17 cellular contexts compared by ENCODE assay signal in the genomic region with DNA sequence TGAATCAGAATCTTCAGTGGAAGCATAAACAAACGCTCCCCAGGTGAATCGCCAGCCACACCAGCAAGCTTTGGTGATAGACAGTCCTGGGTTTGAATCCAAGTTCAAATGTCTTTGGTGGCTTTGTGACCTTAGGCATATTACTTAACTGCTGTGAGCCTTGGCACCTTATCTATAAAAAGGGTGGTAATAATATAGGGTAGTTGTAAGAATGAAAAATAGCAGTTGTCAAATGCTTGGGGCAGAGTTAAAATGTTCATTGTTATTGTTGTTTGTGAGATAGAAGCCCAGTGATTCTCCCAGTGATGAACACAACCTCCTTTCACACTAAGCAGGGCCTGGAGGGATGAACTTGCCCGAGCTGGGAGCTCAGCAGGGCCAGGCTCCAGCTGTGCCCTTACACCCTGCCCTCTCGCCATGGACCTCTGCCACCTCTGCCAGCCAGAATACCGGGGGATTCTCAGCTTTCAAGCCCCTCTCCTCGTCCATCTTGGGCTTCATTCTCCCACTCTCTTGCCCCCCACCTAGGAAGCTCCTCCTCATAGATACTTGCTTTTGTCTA. TPM values are rescaled to one million over a fixed set of nuclear protein-coding genes. Genes with fewer than 3 reads are reported as not detected.
A peak's percentile ranks its signal among the peaks of the same experiment; 100 is the strongest.
DNase-seq lines count a peak whose midpoint lies in the region; ATAC-seq, FAIRE-seq and TF ChIP-seq lines count a peak whose summit lies in the region.
"Had no signal": no experiment of that assay in that cellular context is flagged by ENCODE, and none has a peak within 500 bp of the region (broad histone marks: within the 10 kb centered on the region; RNA-seq: fewer than 3 reads in every experiment).

No MANE protein-coding gene starts in this region.

- TF ChIP-seq POLR2A in upper lobe of left lung (IDR thresholded peaks at IDR 0.05): no peak

- H3K27me3 ChIP-seq in astrocyte (ENCODE audit: insufficient read depth, low read length) (no peaks in the 10 kb centered on the region), neuronal stem cell (ENCODE audit: control insufficient read depth in 3 of 3, insufficient read depth in 3 of 3, low read depth in 1 of 3, low read length in 3 of 3) (peaks cover 0 to 19% (median 0%) of the 10 kb centered on the region in 3 experiments), upper lobe of left lung (no peaks in the 10 kb centered on the region)
- H3K27me3 ChIP-seq: cardiac muscle cell, ovary, uterus had no signal

- H3K18ac ChIP-seq in neuronal stem cell (ENCODE audit: low read length): peak overlapping the region; percentile 44

- no peak overlapping the region for H2AK5ac ChIP-seq in neuronal stem cell (ENCODE audit: low read depth, low read length)

- no peak overlapping the region for H2BK12ac ChIP-seq in neuronal stem cell (ENCODE audit: low read length)

- no peaks in the 10 kb centered on the region for H3K36me3 ChIP-seq in astrocyte (ENCODE audit: insufficient read depth, low read length)
- no peaks in the 10 kb centered on the region for H3K36me3 ChIP-seq in neuronal stem cell (replicated peaks in 1 of 2; ENCODE audit: control insufficient read depth in 2 of 2, insufficient read depth in 2 of 2, low read length in 2 of 2)
- H3K36me3 ChIP-seq in upper lobe of left lung: no peaks in the 10 kb centered on the region
- H3K36me3 ChIP-seq: cardiac muscle cell, ovary, uterus had no signal

- no peaks in the 10 kb centered on the region for H3K9me3 ChIP-seq in astrocyte (ENCODE audit: insufficient read depth, low read depth, low read length)
- H3K9me3 ChIP-seq in neuronal stem cell (replicated peaks in 1 of 2; ENCODE audit: control insufficient read depth in 2 of 2, insufficient read depth in 1 of 2, low read depth in 1 of 2, low read length in 2 of 2): no peaks in the 10 kb centered on the region
- no peaks in the 10 kb centered on the region for H3K9me3 ChIP-seq in upper lobe of left lung
- H3K9me3 ChIP-seq: ovary, uterus had no signal

- ATAC-seq in upper lobe of left lung (ENCODE audit: low FRiP score in 2 of 2): no peak
- ATAC-seq in HG02623 (IDR thresholded peaks at IDR 0.05; ENCODE audit: unreplicated experiment): no peak
- ATAC-seq in activated naive CD4-positive, alpha-beta T cell treated with anti-CD3 and anti-CD28 coated beads, Interleukin-2, amount 50 U/mL, for 72 hours: no peak
- ATAC-seq: WTC11 had no signal

- no peak for TF ChIP-seq EP300 in upper lobe of left lung (IDR thresholded peaks at IDR 0.05)

- no peak overlapping the region for H3K27ac Mint-ChIP-seq in astrocyte (ENCODE audit: unreplicated experiment)
- no peak overlapping the region for H3K27ac Mint-ChIP-seq in activated naive CD4-positive, alpha-beta T cell treated with anti-CD3 and anti-CD28 coated beads, Interleukin-2, amount 50 U/mL, for 72 hours
- H3K27ac Mint-ChIP-seq: activated naive CD4-positive, alpha-beta T cell treated with anti-CD3 and anti-CD28 coated beads for 36 hours; CD4-positive, CD25-positive, alpha-beta regulatory T cell; WTC11 had no signal

- H3K79me1 ChIP-seq in neuronal stem cell (ENCODE audit: low read depth, low read length): no peaks in the 10 kb centered on the region

- no peak overlapping the region for H2BK5ac ChIP-seq in neuronal stem cell (ENCODE audit: low read length)

- H2BK15ac ChIP-seq in neuronal stem cell (ENCODE audit: low read length): no peak overlapping the region

- H3K4me3 Mint-ChIP-seq in astrocyte (ENCODE audit: unreplicated experiment): no peak overlapping the region
- H3K4me3 Mint-ChIP-seq: activated naive CD4-positive, alpha-beta T cell treated with anti-CD3 and anti-CD28 coated beads for 36 hours; WTC11 had no signal

- no peak for FAIRE-seq in astrocyte (lab: Jason Lieb, UNC)

- TF ChIP-seq CTCF in astrocyte (IDR thresholded peaks at IDR 0.05; ENCODE audit: insufficient read depth, low read depth, low read length) (no peak), upper lobe of left lung (IDR thresholded peaks at IDR 0.05) (no peak)

- no peak overlapping the region for H4K8ac ChIP-seq in neuronal stem cell (ENCODE audit: low read depth, low read length)

- no peaks in the 10 kb centered on the region for H4K20me1 ChIP-seq in astrocyte (ENCODE audit: insufficient read depth, low read length)

- H2AFZ ChIP-seq in astrocyte (ENCODE audit: low read depth, low read length) (peak overlapping the region; percentile 32), neuronal stem cell (ENCODE audit: low read length) (no peak overlapping the region)

- H3K27me3 Mint-ChIP-seq in astrocyte (ENCODE audit: low read depth, unreplicated experiment): peaks cover 3% of the 10 kb centered on the region

- H3K27ac ChIP-seq in astrocyte (ENCODE audit: low read depth, low read length): peak overlapping the region; percentile 49
- no peak overlapping the region for H3K27ac ChIP-seq in neuronal stem cell (replicated peaks; ENCODE audit: low read length)
- peak overlapping the region; percentile 52 to 99 (median 60) for H3K27ac ChIP-seq in upper lobe of left lung
- H3K27ac ChIP-seq: cardiac muscle cell, ovary had no signal

- WGBS in neuronal stem cell (ENCODE audit: extremely low coverage in 2 of 2, insufficient read length in 2 of 2, insufficient replicate concordance in 1 of 2), 2 donors: no CpG with 5 or more reads among the region's 6 CpGs
- WGBS in upper lobe of left lung, 2 donors: 73 to 86% methylated on average over 6 of the region's 6 CpGs

- H3K14ac ChIP-seq in neuronal stem cell (ENCODE audit: low read length): no peak overlapping the region

- H4K91ac ChIP-seq in neuronal stem cell (ENCODE audit: low read depth, low read length, poor library complexity): no peak overlapping the region

- no peak overlapping the region for H3K4ac ChIP-seq in neuronal stem cell (ENCODE audit: low read length)

- H3K36me3 Mint-ChIP-seq in astrocyte (ENCODE audit: low read depth, unreplicated experiment): no peaks in the 10 kb centered on the region
- H3K36me3 Mint-ChIP-seq in activated naive CD4-positive, alpha-beta T cell treated with anti-CD3 and anti-CD28 coated beads, Interleukin-2, amount 50 U/mL, for 72 hours: no peaks in the 10 kb centered on the region
- H3K36me3 Mint-ChIP-seq: CD4-positive, CD25-positive, alpha-beta regulatory T cell; WTC11 had no signal

- H3K4me2 ChIP-seq in astrocyte (ENCODE audit: low read length) (peak overlapping the region; percentile 37), neuronal stem cell (ENCODE audit: insufficient read depth, low read length, poor library complexity, severe bottlenecking) (no peak overlapping the region)

- H3K79me2 ChIP-seq in astrocyte (ENCODE audit: insufficient read depth, low read length): no peaks in the 10 kb centered on the region

- H2BK120ac ChIP-seq in neuronal stem cell (ENCODE audit: low read depth, low read length): no peak overlapping the region

- peaks cover 2% of the 10 kb centered on the region for H3K4me1 Mint-ChIP-seq in astrocyte (ENCODE audit: low read depth, unreplicated experiment)

- DNase-seq in astrocyte (ENCODE audit: low read depth) (no peak), foreskin melanocyte (peak; percentile 63), neuronal stem cell (ENCODE audit: low spot score) (no peak), upper lobe of left lung (no peak)
- DNase-seq in activated T-cell treated with anti-CD3 and anti-CD28 coated beads, Interleukin-2, amount 50 U/mL, for 48 hours: no peak
- no peak for DNase-seq in activated naive CD4-positive, alpha-beta T cell treated with anti-CD3 and anti-CD28 coated beads, Interleukin-2, amount 50 U/mL, for 72 hours (ENCODE audit: low spot score in 2 of 2)
- DNase-seq: activated naive CD4-positive, alpha-beta T cell treated with anti-CD3 and anti-CD28 coated beads for 36 hours; CD4-positive, CD25-positive, alpha-beta regulatory T cell; NCI-H1105 treated with DMSO at 0.1 percent for 48 hours; NCI-H510A; ovary; SW 1271; uterus had no signal

- H3K4me3 ChIP-seq in astrocyte (ENCODE audit: insufficient read depth, low read depth, low read length) (no peak overlapping the region), neuronal stem cell (ENCODE audit: low read length in 2 of 2) (no peak overlapping the region), upper lobe of left lung (no peak overlapping the region)
- H3K4me3 ChIP-seq: cardiac muscle cell, ovary, uterus had no signal

- peaks cover 4% of the 10 kb centered on the region for H3K4me1 ChIP-seq in astrocyte (ENCODE audit: insufficient read depth, low read length)
- peaks cover 0 to 9% of the 10 kb centered on the region in 2 donors for H3K4me1 ChIP-seq in neuronal stem cell (ENCODE audit: control insufficient read depth in 2 of 2, insufficient read depth in 1 of 2, low read depth in 1 of 2, low read length in 2 of 2)
- peaks cover 28 to 39% (median 30%) of the 10 kb centered on the region in 4 donors for H3K4me1 ChIP-seq in upper lobe of left lung
- H3K4me1 ChIP-seq: uterus had no signal

- H3K23ac ChIP-seq in neuronal stem cell (ENCODE audit: low read depth, low read length, poor library complexity): no peak overlapping the region

- H3K9me3 Mint-ChIP-seq in astrocyte (ENCODE audit: unreplicated experiment): no peaks in the 10 kb centered on the region
- H3K9me3 Mint-ChIP-seq in activated naive CD4-positive, alpha-beta T cell treated with anti-CD3 and anti-CD28 coated beads, Interleukin-2, amount 50 U/mL, for 72 hours: no peaks in the 10 kb centered on the region
- H3K9me3 Mint-ChIP-seq: activated naive CD4-positive, alpha-beta T cell treated with anti-CD3 and anti-CD28 coated beads for 36 hours; CD4-positive, CD25-positive, alpha-beta regulatory T cell; WTC11 had no signal

- H3K9ac ChIP-seq in astrocyte (ENCODE audit: low read length) (no peak overlapping the region), neuronal stem cell (ENCODE audit: low read depth, low read length, poor library complexity) (no peak overlapping the region)

RNA-seq across cellular contexts. Expression of a gene that starts 6.1 kb away (rescaled TPM):
- total RNA-seq in astrocyte: 34.8 and 37.2 TPM in 2 replicates
- 10.4 TPM for polyA plus RNA-seq in neuronal stem cell (2013, experiment 1 of 2)
- 10.7 TPM for polyA plus RNA-seq in neuronal stem cell (2013, experiment 2 of 2)
- total RNA-seq in upper lobe of left lung: 100 to 1,000 TPM; 112 to 359 (median 236) TPM
- total RNA-seq in activated naive CD4-positive, alpha-beta T cell treated with anti-CD3 and anti-CD28 coated beads, Interleukin-2, amount 50 U/mL, for 72 hours: 10 to 100 TPM; 46.1 to 47.5 TPM

RNA-seq across cellular contexts. Expression of a gene that starts 28.1 kb away (rescaled TPM):
- 40.9 and 43.3 TPM in 2 replicates for total RNA-seq in astrocyte
- polyA plus RNA-seq in neuronal stem cell (2013, experiment 1 of 2): 58.6 TPM
- 61.7 TPM for polyA plus RNA-seq in neuronal stem cell (2013, experiment 2 of 2)
- 100 to 1,000 TPM in 2 of 6 donors, 10 to 100 TPM in 4; 69.8 to 153 (median 87.2) TPM for total RNA-seq in upper lobe of left lung
- 10 to 100 TPM; 25.1 to 30.4 TPM for total RNA-seq in activated naive CD4-positive, alpha-beta T cell treated with anti-CD3 and anti-CD28 coated beads, Interleukin-2, amount 50 U/mL, for 72 hours

RNA-seq across cellular contexts. Expression of a gene that starts 28.5 kb away (rescaled TPM):
- total RNA-seq in astrocyte (78.8 and 87.3 TPM in 2 replicates), upper lobe of left lung (100 to 1,000 TPM in 4 of 6 donors, 10 to 100 TPM in 2; 67.1 to 168 (median 118) TPM)
- 45.1 TPM for polyA plus RNA-seq in neuronal stem cell (2013, experiment 1 of 2)
- 38.9 TPM for polyA plus RNA-seq in neuronal stem cell (2013, experiment 2 of 2)
- total RNA-seq in activated naive CD4-positive, alpha-beta T cell treated with anti-CD3 and anti-CD28 coated beads, Interleukin-2, amount 50 U/mL, for 72 hours: 10 to 100 TPM; 67.7 to 68.4 TPM

RNA-seq across cellular contexts. Expression of a gene that starts 37.6 kb away (rescaled TPM):
- total RNA-seq in astrocyte (0.55 and 0.70 TPM in 2 replicates), upper lobe of left lung (1 to 10 TPM in 5 of 6 donors, under 1 TPM in 1; 0.33 to 6.4 (median 4.1) TPM)
- polyA plus RNA-seq in neuronal stem cell (2013, experiment 1 of 2): 0.46 TPM
- 0.44 TPM for polyA plus RNA-seq in neuronal stem cell (2013, experiment 2 of 2)
- under 1 TPM; 0.46 to 0.88 TPM for total RNA-seq in activated naive CD4-positive, alpha-beta T cell treated with anti-CD3 and anti-CD28 coated beads, Interleukin-2, amount 50 U/mL, for 72 hours
- polyA plus RNA-seq: CD4-positive, CD25-positive, alpha-beta regulatory T cell had no signal

RNA-seq across cellular contexts. Expression of a gene that starts 58.3 kb away (rescaled TPM):
- total RNA-seq in astrocyte (0.23 TPM in 1 of 2 replicates, not detected in the other), upper lobe of left lung (1 to 10 TPM in 5 of 6 donors, under 1 TPM in 1; 0.77 to 8.5 (median 4.3) TPM)
- polyA plus RNA-seq in neuronal stem cell (2013, experiment 1 of 2): 0.66 TPM
- 0.80 TPM for polyA plus RNA-seq in neuronal stem cell (2013, experiment 2 of 2)
- total RNA-seq in activated naive CD4-positive, alpha-beta T cell treated with anti-CD3 and anti-CD28 coated beads, Interleukin-2, amount 50 U/mL, for 72 hours: not detected
- total RNA-seq: activated naive CD4-positive, alpha-beta T cell treated with anti-CD3 and anti-CD28 coated beads for 36 hours; CD4-positive, CD25-positive, alpha-beta regulatory T cell; liver had no signal
- polyA plus RNA-seq: CD4-positive, CD25-positive, alpha-beta regulatory T cell had no signal
